ENCODE assay signal across 15 cellular contexts in the genomic region with DNA sequence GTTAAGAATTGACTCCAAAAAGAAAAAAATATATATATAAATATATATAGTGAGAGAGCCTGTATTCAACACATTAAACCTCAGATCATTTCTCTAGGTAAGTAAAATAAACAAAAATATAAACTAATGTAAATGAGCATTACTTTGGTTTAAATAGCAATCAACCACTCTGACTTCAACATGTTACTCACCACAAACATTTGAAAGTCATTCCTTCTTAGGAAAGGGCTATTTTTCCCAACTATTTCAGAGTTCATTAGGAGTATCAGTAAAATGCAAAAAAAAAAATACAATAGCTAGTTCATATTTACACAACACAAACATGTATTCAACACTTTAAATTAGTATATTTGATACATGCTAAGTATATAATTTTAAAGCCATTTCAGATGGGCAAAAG. TPM values are rescaled to one million over a fixed set of nuclear protein-coding genes. Genes with fewer than 3 reads are reported as not detected.
DNase-seq lines count a peak whose midpoint lies in the region; ATAC-seq and TF ChIP-seq lines count a peak whose summit lies in the region.
"Had no signal": no experiment of that assay in that cellular context is flagged by ENCODE, and none has a peak within 500 bp of the region (broad histone marks: within the 10 kb centered on the region; RNA-seq: fewer than 3 reads in every experiment).

No MANE protein-coding gene starts in this region.

- no peaks in the 10 kb centered on the region for H3K9me3 ChIP-seq in CD4-positive, alpha-beta T cell (ENCODE audit: control insufficient read depth, low read length)
- H3K9me3 ChIP-seq in Karpas-422 (ENCODE audit: low read length): no peaks in the 10 kb centered on the region
- H3K9me3 ChIP-seq: A549 had no signal

- 0 out of 2 replicates have a peak, but pooled peaks cover 3% of the 10 kb centered on the region for H3K36me3 ChIP-seq in Karpas-422 (ENCODE audit: insufficient read depth, low read length)

- no peak for ATAC-seq in CD4-positive, alpha-beta T cell (ENCODE audit: poor library complexity)
- ATAC-seq in central memory CD8-positive, alpha-beta T cell (replicated peaks; ENCODE audit: extremely low read depth, poor library complexity, severe bottlenecking): no peak
- no peak for ATAC-seq in GM21381 (IDR thresholded peaks at IDR 0.05; ENCODE audit: unreplicated experiment)
- ATAC-seq: A549 had no signal

- POLR2A ChIA-PET in CD4-positive, alpha-beta T cell (lab: Charles Lee): interaction anchor here (0.8 to 1.9 kb wide), 5 partner anchors 36 to 108 kb away, joined by 3 to 8 read pairs (median 4); a partner anchor contains a TSS

- no peaks in the 10 kb centered on the region for H3K9me3 Mint-ChIP-seq in CD4-positive, alpha-beta T cell
- no peaks in the 10 kb centered on the region for H3K9me3 Mint-ChIP-seq in central memory CD8-positive, alpha-beta T cell
- H3K9me3 Mint-ChIP-seq in activated naive CD8-positive, alpha-beta T cell treated with anti-CD3 and anti-CD28 coated beads for 36 hours: no peaks in the 10 kb centered on the region
- H3K9me3 Mint-ChIP-seq: CD4-positive, alpha-beta memory T cell; HFFc6 had no signal

- no peaks in the 10 kb centered on the region for H3K27me3 Mint-ChIP-seq in CD4-positive, alpha-beta T cell
- H3K27me3 Mint-ChIP-seq in central memory CD8-positive, alpha-beta T cell: no peaks in the 10 kb centered on the region
- H3K27me3 Mint-ChIP-seq in activated naive CD8-positive, alpha-beta T cell treated with anti-CD3 and anti-CD28 coated beads for 36 hours: no peaks in the 10 kb centered on the region
- H3K27me3 Mint-ChIP-seq: CD4-positive, alpha-beta memory T cell had no signal

- CTCF ChIA-PET in CD4-positive, alpha-beta T cell (lab: Charles Lee): interaction anchor here (0.7 to 1.2 kb wide), 2 partner anchors 16 to 193 kb away, joined by 3 read pairs; no protein-coding TSS in a partner anchor

- peak overlapping the region; percentile 77 for H3K27ac Mint-ChIP-seq in CD4-positive, alpha-beta T cell
- peak overlapping the region; percentile 87 for H3K27ac Mint-ChIP-seq in central memory CD8-positive, alpha-beta T cell (ENCODE audit: low read depth)
- H3K27ac Mint-ChIP-seq in activated naive CD8-positive, alpha-beta T cell treated with anti-CD3 and anti-CD28 coated beads for 36 hours: no peak overlapping the region

- TF ChIP-seq CTCF in CD4-positive, alpha-beta T cell (IDR thresholded peaks at IDR 0.05): no peak

- H3K4me1 Mint-ChIP-seq in CD4-positive, alpha-beta T cell (ENCODE audit: low read depth): peaks cover 76% of the 10 kb centered on the region
- H3K4me1 Mint-ChIP-seq in central memory CD8-positive, alpha-beta T cell: peaks cover 62% of the 10 kb centered on the region
- H3K4me1 Mint-ChIP-seq in activated naive CD8-positive, alpha-beta T cell treated with anti-CD3 and anti-CD28 coated beads for 36 hours: peaks cover 63% of the 10 kb centered on the region

- peak overlapping the region; percentile 67 for H3K4me2 ChIP-seq in Karpas-422 (ENCODE audit: low read depth, low read length, poor library complexity, severe bottlenecking)
- H3K4me2 ChIP-seq: A549 had no signal

- H3K4me3 ChIP-seq in Karpas-422 (ENCODE audit: low read length): no peak overlapping the region
- H3K4me3 ChIP-seq: A549 had no signal

- intact Hi-C loops in CD4-positive, alpha-beta T cell (cut with DNase I, micrococcal nuclease): loop anchor here in 1 of 2 experiments (5.0 kb wide), 1 partner anchor 39 kb away; a partner anchor contains a TSS

- H3K4me1 ChIP-seq in Karpas-422 (ENCODE audit: low read length): peaks cover 80% of the 10 kb centered on the region
- H3K4me1 ChIP-seq: A549 had no signal

- DNase-seq in CD4-positive, alpha-beta T cell: no peak
- no peak for DNase-seq in Karpas-422
- DNase-seq in central memory CD8-positive, alpha-beta T cell (ENCODE audit: low spot score in 2 of 2): no peak
- DNase-seq in activated naive CD8-positive, alpha-beta T cell treated with anti-CD3 and anti-CD28 coated beads for 36 hours: no peak
- no peak for DNase-seq in stimulated activated CD4-positive, alpha-beta T cell treated with anti-CD3 and anti-CD28 coated beads, Interleukin-4, amount 100 ng/mL, for 24 hours
- DNase-seq: C1 segment of cervical spinal cord; CD4-positive, alpha-beta memory T cell; DMS153; DMS79 treated with DMSO at 0.1 percent for 48 hours; GDM1; HCEC 1CT; HFFc6; KBM-7 had no signal

- peaks cover 98% of the 10 kb centered on the region for H3K79me2 ChIP-seq in Karpas-422 (ENCODE audit: low read length)

- no peak overlapping the region for H2AFZ ChIP-seq in Karpas-422 (ENCODE audit: low read length)

- H3K36me3 Mint-ChIP-seq in CD4-positive, alpha-beta T cell (ENCODE audit: low read depth): no peaks in the 10 kb centered on the region
- peaks cover 7% of the 10 kb centered on the region for H3K36me3 Mint-ChIP-seq in central memory CD8-positive, alpha-beta T cell (ENCODE audit: insufficient read depth)
- H3K36me3 Mint-ChIP-seq in activated naive CD8-positive, alpha-beta T cell treated with anti-CD3 and anti-CD28 coated beads for 36 hours: peaks cover 23% of the 10 kb centered on the region

- H3K9ac ChIP-seq in Karpas-422 (ENCODE audit: low read length): no peak overlapping the region

- H4K20me1 ChIP-seq in Karpas-422 (ENCODE audit: insufficient read depth, low read depth, low read length): no peaks in the 10 kb centered on the region

- no peak overlapping the region for H3K4me3 Mint-ChIP-seq in CD4-positive, alpha-beta T cell
- no peak overlapping the region for H3K4me3 Mint-ChIP-seq in central memory CD8-positive, alpha-beta T cell
- H3K4me3 Mint-ChIP-seq in activated naive CD8-positive, alpha-beta T cell treated with anti-CD3 and anti-CD28 coated beads for 36 hours: no peak overlapping the region
- H3K4me3 Mint-ChIP-seq: HFFc6 had no signal

- H3K27me3 ChIP-seq in CD4-positive, alpha-beta T cell (ENCODE audit: control insufficient read depth, insufficient read depth, low read length): no peaks in the 10 kb centered on the region
- no peaks in the 10 kb centered on the region for H3K27me3 ChIP-seq in Karpas-422 (ENCODE audit: low read length)

- no peak overlapping the region for H3K27ac ChIP-seq in CD4-positive, alpha-beta T cell (ENCODE audit: low read depth, low read length)
- peak overlapping the region; percentile 78 for H3K27ac ChIP-seq in Karpas-422 (ENCODE audit: low read length)
- H3K27ac ChIP-seq: A549 had no signal

- H3K9me2 ChIP-seq in Karpas-422 (replicated peaks; ENCODE audit: insufficient read depth, low read length): no peaks in the 10 kb centered on the region

RNA-seq across cellular contexts. Expression of a gene that starts 40.5 kb away (rescaled TPM):
- 10 to 100 TPM; 69.5 to 74.7 TPM for total RNA-seq in CD4-positive, alpha-beta T cell
- total RNA-seq in Karpas-422 (2014; rRNA removed; shearing (Covaris generic); ENCODE audit: low replicate concordance): 19.6 and 38.1 TPM in 2 replicates
- 10 to 100 TPM; 13.5 to 16.7 TPM for total RNA-seq in activated naive CD8-positive, alpha-beta T cell treated with anti-CD3 and anti-CD28 coated beads for 36 hours
